16 cellular contexts compared by ENCODE assay signal in the genomic region with DNA sequence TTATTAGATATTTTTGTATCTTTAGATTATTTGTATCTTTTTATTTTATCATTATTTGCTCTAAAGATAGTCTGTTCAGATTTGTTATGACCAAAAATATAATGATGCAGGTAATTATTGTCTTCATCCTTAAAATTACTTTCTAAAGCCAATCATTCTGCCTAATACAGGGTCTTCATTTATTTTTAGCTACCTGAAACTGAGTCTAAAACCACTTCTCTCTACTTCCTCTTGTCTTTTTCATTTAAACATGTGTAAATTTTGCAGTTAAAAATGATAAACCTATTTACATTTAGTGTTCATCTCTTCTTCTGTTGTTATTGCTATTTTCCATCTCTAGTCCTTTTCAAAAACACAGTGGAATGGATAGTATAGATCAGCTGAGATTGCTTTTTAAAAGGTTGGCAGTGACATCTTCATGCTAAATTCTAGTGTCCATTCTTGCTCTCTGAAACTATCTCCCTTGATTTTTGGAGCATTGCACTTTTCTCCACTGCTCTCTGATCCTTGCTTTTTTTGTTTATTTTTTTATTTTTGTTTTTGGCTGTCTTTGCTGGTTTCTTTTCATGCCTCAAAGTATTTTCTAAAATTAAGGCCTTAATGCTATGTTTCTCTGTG.
DNase-seq lines count a peak whose midpoint lies in the region; ATAC-seq lines count a peak whose summit lies in the region.
"Had no signal": no experiment of that assay in that cellular context is flagged by ENCODE, and none has a peak within 500 bp of the region (broad histone marks: within the 10 kb centered on the region; RNA-seq: fewer than 3 reads in every experiment).

No MANE protein-coding gene starts in this region.

- H2AK5ac ChIP-seq in trophoblast cell (ENCODE audit: low read length): no peak overlapping the region

- H2BK5ac ChIP-seq in trophoblast cell (ENCODE audit: low read depth, low read length, poor library complexity): no peak overlapping the region

- H2AFZ ChIP-seq in trophoblast cell (ENCODE audit: insufficient read depth, low read length, poor library complexity): no peak overlapping the region

- H3K9me3 ChIP-seq in BLaER1: no peaks in the 10 kb centered on the region
- H3K9me3 ChIP-seq in trophoblast cell (ENCODE audit: insufficient read depth, low read depth, low read length): no peaks in the 10 kb centered on the region
- H3K9me3 ChIP-seq: left lung, thoracic aorta had no signal

- ATAC-seq in GM18907 (IDR thresholded peaks at IDR 0.05; ENCODE audit: unreplicated experiment) (peak; percentile 75), GM21786 (IDR thresholded peaks at IDR 0.05; ENCODE audit: unreplicated experiment) (peak; percentile 67)
- ATAC-seq: effector memory CD8-positive, alpha-beta T cell; left lung had no signal

- H2BK120ac ChIP-seq in trophoblast cell (ENCODE audit: insufficient read depth, low read length, poor library complexity): no peak overlapping the region

- no peaks in the 10 kb centered on the region for H3K27me3 ChIP-seq in BLaER1
- no peaks in the 10 kb centered on the region for H3K27me3 ChIP-seq in trophoblast cell (ENCODE audit: insufficient read depth, low read length)
- H3K27me3 ChIP-seq: left lung, spleen had no signal

- no peak overlapping the region for H2BK12ac ChIP-seq in trophoblast cell (ENCODE audit: low read length)

- H3K4ac ChIP-seq in trophoblast cell (ENCODE audit: low read depth, low read length): no peak overlapping the region

- no peak overlapping the region for H4K91ac ChIP-seq in trophoblast cell (ENCODE audit: low read depth, low read length)

- H4K20me1 ChIP-seq in BLaER1: 0 out of 2 replicates have a peak, but pooled peaks cover 5% of the 10 kb centered on the region

- H3K4me3 ChIP-seq in BLaER1: no peak overlapping the region
- no peak overlapping the region for H3K4me3 ChIP-seq in trophoblast cell (ENCODE audit: low read depth, low read length)
- H3K4me3 ChIP-seq: left lung, spleen, thoracic aorta had no signal

- H3K79me2 ChIP-seq in trophoblast cell (ENCODE audit: control insufficient read depth, insufficient read depth, low read length, poor library complexity): no peaks in the 10 kb centered on the region

- H3K4me1 ChIP-seq in BLaER1 (peaks cover 7% of the 10 kb centered on the region), trophoblast cell (ENCODE audit: control insufficient read depth in 1 of 2, insufficient read depth in 2 of 2, low read length in 2 of 2) (no peaks in the 10 kb centered on the region)
- H3K4me1 ChIP-seq: left lung had no signal

- peak overlapping the region; percentile 22; the same call in 1 of the 2 replicates for H3K4me2 ChIP-seq in BLaER1
- no peak overlapping the region for H3K4me2 ChIP-seq in trophoblast cell (ENCODE audit: low read length)

- H4K12ac ChIP-seq in trophoblast cell (ENCODE audit: low read depth, low read length): no peak overlapping the region

- DNase-seq in NAMALWA (ENCODE audit: low spot score) (peak; percentile 22), trophoblast cell (no peak), HT-29 (ENCODE audit: low spot score) (no peak), occipital lobe (lab: John Stamatoyannopoulos, UW) (no peak), D341Med (ENCODE audit: low spot score) (no peak)
- DNase-seq: activated CD4-positive, alpha-beta T cell treated with anti-CD3 and anti-CD28 coated beads, Interleukin-2, amount 50 U/mL, for 4 hours; activated naive CD4-positive, alpha-beta T cell treated with anti-CD3 and anti-CD28 coated beads, Interleukin-2, amount 10 ng/mL, durations not matched to agents 7 days and 5 days; effector memory CD8-positive, alpha-beta T cell; left lung; NCI-H1694; NK-92 treated with Interleukin-12 subunit alpha and Interleukin-12 subunit beta, amount 100 ng/mL, for 24 hours; spleen had no signal

- H3K23ac ChIP-seq in trophoblast cell (ENCODE audit: low read length): no peak overlapping the region

- no peak overlapping the region for H4K8ac ChIP-seq in trophoblast cell (ENCODE audit: low read depth, low read length)

- H3K27ac ChIP-seq in BLaER1: no peak overlapping the region
- no peak overlapping the region for H3K27ac ChIP-seq in trophoblast cell (ENCODE audit: low read depth, low read length)
- H3K27ac ChIP-seq: left lung, spleen, thoracic aorta had no signal

- H3K9ac ChIP-seq in BLaER1: no peak overlapping the region
- no peak overlapping the region for H3K9ac ChIP-seq in trophoblast cell (ENCODE audit: low read length)

- no peaks in the 10 kb centered on the region for H3K79me1 ChIP-seq in trophoblast cell (ENCODE audit: low read length)

- H3K36me3 ChIP-seq in BLaER1 (no peaks in the 10 kb centered on the region), trophoblast cell (ENCODE audit: control insufficient read depth in 1 of 2, insufficient read depth in 2 of 2, low read length in 2 of 2) (no peaks in the 10 kb centered on the region)
- H3K36me3 ChIP-seq: left lung, spleen, thoracic aorta had no signal

- H3K14ac ChIP-seq in trophoblast cell (ENCODE audit: low read length): no peak overlapping the region

- H3K18ac ChIP-seq in trophoblast cell (ENCODE audit: low read length): no peak overlapping the region
